Comparison of ENCODE assay signal across 8 cellular contexts in the genomic region with DNA sequence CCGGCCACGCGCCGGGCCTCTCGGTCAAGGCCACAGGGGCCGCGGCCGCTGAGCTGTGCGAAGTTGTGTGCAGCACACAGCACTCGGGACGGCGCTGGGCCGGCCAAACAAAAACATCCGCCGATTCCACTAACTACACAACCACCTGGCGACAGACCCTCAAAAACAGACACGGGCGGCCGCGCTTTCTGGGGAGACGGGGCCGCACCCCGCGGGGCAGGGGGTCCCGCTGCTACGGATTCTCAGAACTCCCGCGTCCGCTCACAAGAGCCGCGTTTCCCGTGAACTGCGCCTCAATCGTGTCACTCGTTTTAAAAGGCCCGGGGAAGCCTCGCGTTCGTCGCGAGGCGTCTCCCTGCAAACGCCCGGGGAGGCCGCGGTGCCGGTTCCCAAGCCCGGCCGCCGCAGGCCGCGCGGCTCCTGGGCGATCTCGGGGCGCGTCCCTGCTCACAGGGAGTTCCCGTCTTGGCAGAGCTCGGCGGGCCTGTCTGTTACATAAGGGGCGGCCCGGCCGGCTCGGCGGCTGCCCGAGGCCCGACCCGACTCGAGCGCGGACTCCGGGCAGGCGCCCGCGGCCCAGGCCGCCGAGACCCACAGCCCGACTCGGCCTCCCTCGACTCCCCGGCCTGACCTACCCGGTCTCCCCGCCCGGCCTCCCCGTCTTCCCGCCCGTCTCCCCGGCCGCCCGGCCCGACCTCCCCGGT.
DNase-seq lines count a peak whose midpoint lies in the region; TF ChIP-seq lines count a peak whose summit lies in the region.

No MANE protein-coding gene starts in this region.

- DNase-seq in DMS 273 (lab: John Stamatoyannopoulos, UW; ENCODE audit: unreplicated experiment) (peak; percentile 54), DMS 273 treated with DMSO at 0.1 percent for 48 hours (lab: John Stamatoyannopoulos, UW) (no peak), NB4 (ENCODE audit: low read depth) (peak; percentile 57), astrocyte of the hippocampus (ENCODE audit: low read depth, low spot score) (peak; percentile 73), skeletal muscle cell (ENCODE audit: low read depth) (no peak), NCI-H1048 (lab: John Stamatoyannopoulos, UW) (no peak), NCI-H510A treated with DMSO at 0.1 percent for 48 hours (lab: John Stamatoyannopoulos, UW) (no peak)

- no peak for TF ChIP-seq POLR2A in NB4 (IDR thresholded peaks at IDR 0.05; ENCODE audit: extremely low read depth, insufficient read length)

- H3K4me3 ChIP-seq in NB4 (ENCODE audit: low read depth, low read length) (peak overlapping the region; percentile 80), iPS-15b (ENCODE audit: low read depth, low read length) (peak overlapping the region; percentile 58), skeletal muscle cell (ENCODE audit: low read depth, low read length) (peak overlapping the region; percentile 74)

- H3K9me3 ChIP-seq in iPS-15b (ENCODE audit: control insufficient read depth, insufficient read depth, low read length), result peaks cover 3% of the 10 kb centered on the region

- peaks cover 28% of the 10 kb centered on the region for H3K36me3 ChIP-seq in iPS-15b (ENCODE audit: control insufficient read depth, insufficient read depth, low read length)

- no peaks in the 10 kb centered on the region for H3K4me1 ChIP-seq in iPS-15b (ENCODE audit: control insufficient read depth, insufficient read depth, low read length)

- no peaks in the 10 kb centered on the region for H3K27me3 ChIP-seq in iPS-15b (ENCODE audit: control insufficient read depth, insufficient read depth, low read length)

- TF ChIP-seq CTCF in NB4 (IDR thresholded peaks at IDR 0.05; ENCODE audit: low read depth, low read length), result no peak

- H3K9ac ChIP-seq in iPS-15b (ENCODE audit: low read depth, low read length), result peak overlapping the region; percentile 54

Comparison
In these comparisons a context has a peak if more than half of its experiments do, and no peak if none do; other contexts are left out.
1. DNase-seq: peak in DMS 273 (single experiment), NB4 (single experiment) and astrocyte of the hippocampus (single experiment); none in DMS 273 treated with DMSO at 0.1 percent for 48 hours (single experiment), skeletal muscle cell (single experiment), NCI-H1048 (single experiment) and NCI-H510A treated with DMSO at 0.1 percent for 48 hours (single experiment).
2. Peak in every context shown above with its lines, with median percentiles within 50 percentile points of each other: H3K4me3 ChIP-seq.